21 cellular contexts compared by ENCODE assay signal in genomic region chr3:32630266-32630665, GRCh38. TPM values are rescaled to one million over a fixed set of nuclear protein-coding genes. Genes with fewer than 3 reads are reported as not detected.
A peak's percentile ranks its signal among the peaks of the same experiment; 100 is the strongest.
DNase-seq lines count a peak whose midpoint lies in the region; ATAC-seq, FAIRE-seq and TF ChIP-seq lines count a peak whose summit lies in the region.
"Had no signal": no experiment of that assay in that cellular context is flagged by ENCODE, and none has a peak within 500 bp of the region (broad histone marks: within the 10 kb centered on the region; RNA-seq: fewer than 3 reads in every experiment).

No MANE protein-coding gene starts in this region.

- WGBS in HepG2 (ENCODE audit: low lambda C conversion rate): 25% methylated on average over 1 of the region's 1 CpG

- FAIRE-seq in HepG2 (lab: Jason Lieb, UNC): no peak
- FAIRE-seq: kidney had no signal

- H4K20me1 ChIP-seq in HepG2 (ENCODE audit: insufficient read depth, low read length): no peaks in the 10 kb centered on the region

- DNase-seq in AG10803 (ENCODE audit: low read depth): peak; percentile 12
- peak; percentile 57 for DNase-seq in HuH-7.5 (ENCODE audit: low spot score)
- peak; percentile 31 for DNase-seq in choroid plexus epithelial cell (ENCODE audit: low read depth)
- peak; percentile 35 for DNase-seq in HepG2 (ENCODE audit: low spot score)
- DNase-seq in mucosa of gallbladder (ENCODE audit: low spot score): no peak
- no peak for DNase-seq in T-helper 2 cell
- DNase-seq in DMS153 (lab: John Stamatoyannopoulos, UW): no peak
- DNase-seq: activated B cell treated with CpG ODN at 0.5 μM for 24 hours; activated CD4-positive, alpha-beta memory T cell treated with anti-CD3 and anti-CD28 coated beads for 36 hours; activated naive CD4-positive, alpha-beta T cell treated with anti-CD3 and anti-CD28 coated beads for 36 hours; activated T-cell treated with anti-CD3 and anti-CD28 coated beads, Interleukin-2, amount 50 U/mL, for 24 hours; CD8-positive, alpha-beta memory T cell; effector memory CD4-positive, alpha-beta T cell; hippocampal formation; kidney; NCI-H1436; NCI-H82; spleen had no signal

- TF ChIP-seq EP300 in HepG2 (IDR thresholded peaks at IDR 0.05; ENCODE audit: low read depth in 2 of 2, low read length in 2 of 2) (peak in 1 of 2 experiments; percentile 40; a peak in 1 of 4 replicates), HepG2 (CRISPR knock-in tag; IDR thresholded peaks at IDR 0.05; ENCODE audit: borderline replicate concordance) (no peak)

- intact Hi-C loops in HepG2 (cut with micrococcal nuclease; ENCODE audit: unreplicated experiment): no loop called here

- no peak overlapping the region for H3K4me2 ChIP-seq in HepG2 (ENCODE audit: low read depth, low read length)
- H3K4me2 ChIP-seq: PC-9 had no signal

- no peaks in the 10 kb centered on the region for H3K9me3 ChIP-seq in HepG2 (ENCODE audit: low read length)
- H3K9me3 ChIP-seq: ascending aorta, spleen had no signal

- H3K4me1 ChIP-seq in HepG2 (ENCODE audit: insufficient read depth, low read length): peaks cover 17% of the 10 kb centered on the region
- H3K4me1 ChIP-seq: ascending aorta, spleen had no signal

- TF ChIP-seq CTCF in AG10803 (conservative IDR thresholded peaks at IDR 0.05; ENCODE audit: low read length) (no peak), choroid plexus epithelial cell (conservative IDR thresholded peaks at IDR 0.05; ENCODE audit: low read depth, low read length) (no peak), HepG2 (CRISPR knock-in tag; IDR thresholded peaks at IDR 0.05) (no peak)

- H2AFZ ChIP-seq in HepG2 (ENCODE audit: low read length): no peak overlapping the region
- H2AFZ ChIP-seq: PC-9 had no signal

- ATAC-seq in HepG2 (peak; percentile 76), HG03571 (IDR thresholded peaks at IDR 0.05; ENCODE audit: unreplicated experiment) (no peak)

- in situ Hi-C loops in HepG2 (cut with HindIII; ENCODE audit: extremely low pct_ligation_motif_present, low pct_unique_long_range_greater_than_20kb): no loop called here

- H3K36me3 ChIP-seq in HepG2 (replicated peaks in 1 of 2; ENCODE audit: control insufficient read depth in 1 of 2, insufficient read depth in 2 of 2, low read length in 2 of 2): no peaks in the 10 kb centered on the region
- H3K36me3 ChIP-seq: ascending aorta, spleen had no signal

- POLR2A ChIA-PET in HepG2 (lab: Yijun Ruan, JAX): no interaction called here

- H3K9ac ChIP-seq in HepG2 (ENCODE audit: insufficient read depth, low read depth, low read length): no peak overlapping the region

- H3K79me2 ChIP-seq in HepG2 (ENCODE audit: insufficient read depth, low read length): no peaks in the 10 kb centered on the region

- BruUV-seq in HepG2 (replicated peaks; lab: Mats Ljungman, UMichigan): no TSS peak

- H3K27me3 ChIP-seq in HepG2 (ENCODE audit: control insufficient read depth in 1 of 2, insufficient read depth in 2 of 2, low read length in 2 of 2): no peaks in the 10 kb centered on the region
- H3K27me3 ChIP-seq: ascending aorta, spleen had no signal

- no peak for TF ChIP-seq POLR2A in HepG2 (IDR thresholded peaks at IDR 0.05; ENCODE audit: insufficient read depth in 1 of 2, low read depth in 2 of 2, low read length in 2 of 2)

- no peak overlapping the region for H3K4me3 ChIP-seq in AG10803 (ENCODE audit: low read length)
- no peak overlapping the region for H3K4me3 ChIP-seq in choroid plexus epithelial cell (ENCODE audit: low read depth, low read length)
- H3K4me3 ChIP-seq in HepG2 (replicated peaks in 1 of 3; ENCODE audit: insufficient read depth in 1 of 3, low read depth in 2 of 3, low read length in 3 of 3): no peak overlapping the region
- H3K4me3 ChIP-seq: ascending aorta, PC-9, spleen had no signal

- no peak for TF ChIP-seq RAD21 in HepG2 (CRISPR knock-in tag; IDR thresholded peaks at IDR 0.05)

- CTCF ChIA-PET in HepG2 (lab: Yijun Ruan, JAX; ENCODE audit: low intra/inter-chr PET ratio, low total read pairs): no interaction called here

- H3K27ac ChIP-seq in HepG2 (ENCODE audit: extremely low read length, insufficient read depth, low read length): no peak overlapping the region
- H3K27ac ChIP-seq: ascending aorta, PC-9, spleen had no signal

TF ChIP-seq in HepG2, 621 proteins besides CTCF, POLR2A, EP300 and RAD21 (continues in another document):
- TF ChIP-seq SAP130 (CRISPR knock-in tag; IDR thresholded peaks at IDR 0.05; ENCODE audit: low read depth) (0 out of 2 replicates have a peak, but pooled peaks have one; percentile 31), MXI1 (IDR thresholded peaks at IDR 0.05; ENCODE audit: borderline replicate concordance, low read depth, low read length) (no peak), PRMT3 (CRISPR knock-in tag; IDR thresholded peaks at IDR 0.05; ENCODE audit: borderline replicate concordance, low read depth) (no peak), CEBPG (CRISPR knock-in tag; IDR thresholded peaks at IDR 0.05) (peak; percentile 82), ZNF703 (CRISPR knock-in tag; IDR thresholded peaks at IDR 0.05; ENCODE audit: borderline replicate concordance) (no peak), HMGXB4 (CRISPR knock-in tag; IDR thresholded peaks at IDR 0.05; ENCODE audit: borderline replicate concordance in 1 of 2, low read depth in 1 of 2) (no peak)

RNA-seq across cellular contexts. Expression of gene CNOT10, which starts 54.7 kb away (rescaled TPM):
- 34.1 and 39.0 TPM in 2 replicates for total RNA-seq in HepG2 (2016; rRNA removed; fragmentation: Illumina TruSeq; extraction: Trizol)
- 17.2 and 20.2 TPM in 2 replicates for total RNA-seq in HepG2 (2016; cell fraction: cytosol; rRNA removed; fragmentation: Illumina TruSeq; extraction: Trizol; ENCODE audit: low read depth)
- 32.3 and 40.4 TPM in 2 replicates for total RNA-seq in HepG2 (2016; cell fraction: insoluble cytoplasmic fraction; rRNA removed; fragmentation: Illumina TruSeq; extraction: Trizol)
- total RNA-seq in HepG2 (2016; cell fraction: membrane; rRNA removed; fragmentation: Illumina TruSeq; extraction: Trizol): 18.5 and 23.6 TPM in 2 replicates
- 27.0 and 28.6 TPM in 2 replicates for total RNA-seq in HepG2 (2016; cell fraction: nucleus; rRNA removed; fragmentation: Illumina TruSeq; extraction: Trizol)
- 17.0 and 21.2 TPM in 2 replicates for polyA plus RNA-seq in HepG2 (2011; rRNA removed)
- polyA plus RNA-seq in HepG2 (2011; cell fraction: cytosol; rRNA removed): 15.7 and 20.4 TPM in 2 replicates
- polyA plus RNA-seq in HepG2 (2011; cell fraction: nucleus; rRNA removed): 11.5 and 15.0 TPM in 2 replicates
- polyA plus RNA-seq in HepG2 (2012): 13.2 and 17.6 TPM in 2 replicates
- polyA plus RNA-seq in HepG2 (2016; cell fraction: cytosol; fragmentation: Illumina TruSeq; extraction: Trizol; ENCODE audit: low read depth): 4.2 and 6.0 TPM in 2 replicates
- 30.3 and 32.6 TPM in 2 replicates for polyA plus RNA-seq in HepG2 (2016; cell fraction: insoluble cytoplasmic fraction; fragmentation: Illumina TruSeq; extraction: Trizol; ENCODE audit: low read depth)
- polyA plus RNA-seq in HepG2 (2016; cell fraction: membrane; fragmentation: Illumina TruSeq; extraction: Trizol; ENCODE audit: low read depth): 10.5 and 11.0 TPM in 2 replicates
- 41.9 and 43.7 TPM in 2 replicates for polyA plus RNA-seq in HepG2 (2016; cell fraction: nucleus; fragmentation: Illumina TruSeq; extraction: Trizol; ENCODE audit: insufficient read depth, low read depth)
- 10.7 and 37.4 TPM in 2 replicates for polyA minus RNA-seq in HepG2 (2011; rRNA and poly(A)+ RNA removed; ENCODE audit: low replicate concordance)
- polyA minus RNA-seq in HepG2 (2011; cell fraction: cytosol; rRNA and poly(A)+ RNA removed): 13.5 and 13.7 TPM in 2 replicates
- 39.1 and 46.7 TPM in 2 replicates for polyA minus RNA-seq in HepG2 (2011; cell fraction: nucleus; rRNA and poly(A)+ RNA removed)
- total RNA-seq in mucosa of gallbladder: 21.3 TPM

RNA-seq across cellular contexts. Expression of gene DYNC1LI1, which starts 59.6 kb away (rescaled TPM):
- total RNA-seq in HepG2 (2016; rRNA removed; fragmentation: Illumina TruSeq; extraction: Trizol): 37.1 and 51.6 TPM in 2 replicates
- 33.6 and 36.9 TPM in 2 replicates for total RNA-seq in HepG2 (2016; cell fraction: cytosol; rRNA removed; fragmentation: Illumina TruSeq; extraction: Trizol; ENCODE audit: low read depth)
- 39.2 and 45.8 TPM in 2 replicates for total RNA-seq in HepG2 (2016; cell fraction: insoluble cytoplasmic fraction; rRNA removed; fragmentation: Illumina TruSeq; extraction: Trizol)
- total RNA-seq in HepG2 (2016; cell fraction: membrane; rRNA removed; fragmentation: Illumina TruSeq; extraction: Trizol): 14.4 and 17.4 TPM in 2 replicates
- total RNA-seq in HepG2 (2016; cell fraction: nucleus; rRNA removed; fragmentation: Illumina TruSeq; extraction: Trizol): 25.8 and 26.3 TPM in 2 replicates
- 10.5 and 13.4 TPM in 2 replicates for polyA plus RNA-seq in HepG2 (2011; rRNA removed)
- 6.3 and 7.7 TPM in 2 replicates for polyA plus RNA-seq in HepG2 (2011; cell fraction: cytosol; rRNA removed)
- polyA plus RNA-seq in HepG2 (2011; cell fraction: nucleus; rRNA removed): 5.8 and 6.5 TPM in 2 replicates
- polyA plus RNA-seq in HepG2 (2012): 18.4 and 21.5 TPM in 2 replicates
- polyA plus RNA-seq in HepG2 (2016; cell fraction: cytosol; fragmentation: Illumina TruSeq; extraction: Trizol; ENCODE audit: low read depth): 3.1 and 3.3 TPM in 2 replicates
- 48.8 and 52.8 TPM in 2 replicates for polyA plus RNA-seq in HepG2 (2016; cell fraction: insoluble cytoplasmic fraction; fragmentation: Illumina TruSeq; extraction: Trizol; ENCODE audit: low read depth)
- polyA plus RNA-seq in HepG2 (2016; cell fraction: membrane; fragmentation: Illumina TruSeq; extraction: Trizol; ENCODE audit: low read depth): 6.3 TPM in 2 replicates
- polyA plus RNA-seq in HepG2 (2016; cell fraction: nucleus; fragmentation: Illumina TruSeq; extraction: Trizol; ENCODE audit: insufficient read depth, low read depth): 23.4 and 26.9 TPM in 2 replicates
- 10.8 and 15.6 TPM in 2 replicates for polyA minus RNA-seq in HepG2 (2011; rRNA and poly(A)+ RNA removed; ENCODE audit: low replicate concordance)
- 8.9 and 10.4 TPM in 2 replicates for polyA minus RNA-seq in HepG2 (2011; cell fraction: cytosol; rRNA and poly(A)+ RNA removed)
- polyA minus RNA-seq in HepG2 (2011; cell fraction: nucleus; rRNA and poly(A)+ RNA removed): 26.1 and 27.7 TPM in 2 replicates
- 25.1 TPM for total RNA-seq in mucosa of gallbladder

Comparison
In these comparisons a context has a peak if more than half of its experiments do, and no peak if none do; other contexts are left out.
1. DNase-seq: peak in AG10803 (single experiment), HuH-7.5 (single experiment), choroid plexus epithelial cell (single experiment) and HepG2 (single experiment); none in mucosa of gallbladder (single experiment), T-helper 2 cell (0 of 5) and DMS153 (single experiment).